ENCODE assay signal across 9 cellular contexts in genomic region chr14:20631821-20632389, GRCh38. TPM values are rescaled to one million over a fixed set of nuclear protein-coding genes. Genes with fewer than 3 reads are reported as not detected.
DNase-seq lines count a peak whose midpoint lies in the region; ATAC-seq and TF ChIP-seq lines count a peak whose summit lies in the region.
"Had no signal": no experiment of that assay in that cellular context is flagged by ENCODE, and none has a peak within 500 bp of the region (broad histone marks: within the 10 kb centered on the region; RNA-seq: fewer than 3 reads in every experiment).

No MANE protein-coding gene starts in this region.

- CTCF ChIA-PET in activated naive CD4-positive, alpha-beta T cell treated with anti-CD3 and anti-CD28 coated beads for 36 hours (lab: Charles Lee) = interaction anchor here (0.8 to 3.6 kb wide), 10 partner anchors 10 to 339 kb away, joined by 3 to 23 read pairs (median 5); no protein-coding TSS in a partner anchor
- CTCF ChIA-PET in OCI-LY7 (lab: Charles Lee; ENCODE audit: unreplicated experiment) = no interaction called here

- ATAC-seq in memory B cell (ENCODE audit: low read depth) = no peak

- H3K36me3 ChIP-seq in ectodermal cell (ENCODE audit: control insufficient read depth, insufficient read depth, low read length) (no peaks in the 10 kb centered on the region), tibial artery (no peaks in the 10 kb centered on the region), OCI-LY7 (ENCODE audit: insufficient read depth, low read length) (no peaks in the 10 kb centered on the region)

- no peaks in the 10 kb centered on the region for H4K20me1 ChIP-seq in OCI-LY7 (ENCODE audit: insufficient read depth, low read length)

- no peak overlapping the region for H3K4me2 ChIP-seq in OCI-LY7 (ENCODE audit: low read length)

- H3K9me3 ChIP-seq in ectodermal cell (ENCODE audit: control insufficient read depth, low read length) (no peaks in the 10 kb centered on the region), tibial artery (no peaks in the 10 kb centered on the region), OCI-LY7 (ENCODE audit: low read length) (no peaks in the 10 kb centered on the region)

- peaks cover 15% of the 10 kb centered on the region for H3K4me1 ChIP-seq in ectodermal cell (ENCODE audit: control insufficient read depth, insufficient read depth, low read length)
- peaks cover 0 to 38% (median 23%) of the 10 kb centered on the region in 4 donors for H3K4me1 ChIP-seq in tibial artery
- no peaks in the 10 kb centered on the region for H3K4me1 ChIP-seq in OCI-LY7 (ENCODE audit: insufficient read depth, low read length, poor library complexity, severe bottlenecking)

- H3K9me2 ChIP-seq in OCI-LY7 (ENCODE audit: insufficient read depth, low read length) = no peaks in the 10 kb centered on the region

- no peaks in the 10 kb centered on the region for H3K79me2 ChIP-seq in OCI-LY7 (ENCODE audit: insufficient read depth, low read depth, low read length)

- H3K27me3 Mint-ChIP-seq in activated naive CD4-positive, alpha-beta T cell treated with anti-CD3 and anti-CD28 coated beads for 36 hours (ENCODE audit: low read depth) = peaks cover 36% of the 10 kb centered on the region
- H3K27me3 Mint-ChIP-seq in memory B cell = peaks cover 26% of the 10 kb centered on the region

- no peak overlapping the region for H2AFZ ChIP-seq in OCI-LY7 (ENCODE audit: low read length)

- WGBS in ectodermal cell, 2 experiments = 0 to 1% methylated on average over 19 of the region's 19 CpGs

- peaks cover 44% of the 10 kb centered on the region for H3K4me1 Mint-ChIP-seq in activated naive CD4-positive, alpha-beta T cell treated with anti-CD3 and anti-CD28 coated beads for 36 hours (ENCODE audit: low read depth)
- H3K4me1 Mint-ChIP-seq in memory B cell = peaks cover 26% of the 10 kb centered on the region

- TF ChIP-seq CTCF in tibial artery (IDR thresholded peaks at IDR 0.05) (no peak), OCI-LY7 (conservative IDR thresholded peaks at IDR 0.05; ENCODE audit: low read length) (no peak)

- intact Hi-C loops in activated naive CD4-positive, alpha-beta T cell treated with anti-CD3 and anti-CD28 coated beads for 36 hours (cut with micrococcal nuclease) = loop anchor here (1.0 to 5.0 kb wide), 5 partner anchors 19 to 340 kb away; partner anchors contain the start of genes PIP4P1 and RNASE6
- intact Hi-C loops in tibial artery (cut with DNase I; ENCODE audit: low total_unique reads) = no loop called here
- intact Hi-C loops in OCI-LY7 (cut with micrococcal nuclease; ENCODE audit: unreplicated experiment) = no loop called here

- H3K4me3 ChIP-seq in ectodermal cell (ENCODE audit: insufficient read depth, low read depth, low read length) (peak overlapping the region; percentile 47), tibial artery (peak overlapping the region; percentile 20 to 48), OCI-LY7 (ENCODE audit: low read depth, low read length, poor library complexity, severe bottlenecking) (no peak overlapping the region)

- peaks cover 4% of the 10 kb centered on the region for H3K36me3 Mint-ChIP-seq in activated naive CD4-positive, alpha-beta T cell treated with anti-CD3 and anti-CD28 coated beads for 36 hours (ENCODE audit: low read depth)
- no peaks in the 10 kb centered on the region for H3K36me3 Mint-ChIP-seq in memory B cell

- H3K27ac ChIP-seq in ectodermal cell (ENCODE audit: insufficient read depth, low read depth, low read length, poor library complexity, severe bottlenecking) = no peak overlapping the region
- H3K27ac ChIP-seq in tibial artery = no peak overlapping the region
- no peak overlapping the region for H3K27ac ChIP-seq in OCI-LY7 (ENCODE audit: low read depth, low read length, poor library complexity, severe bottlenecking)

- peak; percentile 35 for DNase-seq in activated naive CD4-positive, alpha-beta T cell treated with anti-CD3 and anti-CD28 coated beads for 36 hours
- DNase-seq in activated naive CD4-positive, alpha-beta T cell (lab: John Stamatoyannopoulos, UW) = no peak
- peak; percentile 53 to 76 for DNase-seq in SHP77 (lab: John Stamatoyannopoulos, UW)
- DNase-seq in memory B cell (ENCODE audit: low spot score in 2 of 2) = no peak
- DNase-seq in tibial artery = peak in 1 of 2 donors; percentile 78
- DNase-seq in OCI-LY7 (ENCODE audit: low spot score) = no peak
- DNase-seq in NCI-H1048 (lab: John Stamatoyannopoulos, UW) = no peak

- peak overlapping the region; percentile 79 for H3K4me3 Mint-ChIP-seq in activated naive CD4-positive, alpha-beta T cell treated with anti-CD3 and anti-CD28 coated beads for 36 hours
- peak overlapping the region; percentile 56 for H3K4me3 Mint-ChIP-seq in memory B cell

- POLR2A ChIA-PET in OCI-LY7 (lab: Charles Lee) = interaction anchor here (0.6 kb wide), 1 partner anchor 184 kb away, joined by 4 read pairs; no protein-coding TSS in a partner anchor

- H3K27me3 ChIP-seq in ectodermal cell (ENCODE audit: control insufficient read depth, insufficient read depth, low read length, poor library complexity, severe bottlenecking) = peaks cover 70% of the 10 kb centered on the region
- no peaks in the 10 kb centered on the region for H3K27me3 ChIP-seq in tibial artery

- H3K27ac Mint-ChIP-seq in activated naive CD4-positive, alpha-beta T cell treated with anti-CD3 and anti-CD28 coated beads for 36 hours = peak overlapping the region; percentile 56
- H3K27ac Mint-ChIP-seq in memory B cell = peak overlapping the region; percentile 78

- no TSS peak for BruUV-seq in OCI-LY7 (replicated peaks; lab: Mats Ljungman, UMichigan)

- no peaks in the 10 kb centered on the region for H3K9me3 Mint-ChIP-seq in activated naive CD4-positive, alpha-beta T cell treated with anti-CD3 and anti-CD28 coated beads for 36 hours
- H3K9me3 Mint-ChIP-seq in memory B cell = peaks cover 1% of the 10 kb centered on the region

RNA-seq across cellular contexts. Expression of gene OR6S1, which starts 9.6 kb away (rescaled TPM):
- total RNA-seq in activated naive CD4-positive, alpha-beta T cell treated with anti-CD3 and anti-CD28 coated beads for 36 hours = not detected
- polyA plus RNA-seq in ectodermal cell (2013, experiment 1 of 4) = not detected
- not detected for polyA plus RNA-seq in ectodermal cell (2013, experiment 2 of 4)
- not detected for polyA plus RNA-seq in ectodermal cell (2013, experiment 3 of 4)
- not detected for polyA plus RNA-seq in ectodermal cell (2013, experiment 4 of 4)
- not detected in 2 replicates for total RNA-seq in OCI-LY7 (2014; rRNA removed; shearing (Covaris generic))
- total RNA-seq in OCI-LY7 (2022) = not detected in 2 replicates
- total RNA-seq: glomerular endothelial cell had no signal

RNA-seq across cellular contexts. Expression of gene RNASE12, which starts 40.7 kb away (rescaled TPM):
- not detected for total RNA-seq in activated naive CD4-positive, alpha-beta T cell treated with anti-CD3 and anti-CD28 coated beads for 36 hours
- polyA plus RNA-seq in ectodermal cell (2013, experiment 1 of 4) = not detected
- polyA plus RNA-seq in ectodermal cell (2013, experiment 2 of 4) = not detected
- not detected for polyA plus RNA-seq in ectodermal cell (2013, experiment 3 of 4)
- not detected for polyA plus RNA-seq in ectodermal cell (2013, experiment 4 of 4)
- total RNA-seq in OCI-LY7 (2014; rRNA removed; shearing (Covaris generic)) = not detected in 2 replicates
- total RNA-seq in OCI-LY7 (2022) = not detected in 2 replicates
- total RNA-seq: glomerular endothelial cell had no signal

RNA-seq across cellular contexts. Expression of gene RNASE11, which starts 44.1 kb away (rescaled TPM):
- total RNA-seq in activated naive CD4-positive, alpha-beta T cell treated with anti-CD3 and anti-CD28 coated beads for 36 hours = not detected
- not detected for polyA plus RNA-seq in ectodermal cell (2013, experiment 1 of 4)
- not detected for polyA plus RNA-seq in ectodermal cell (2013, experiment 2 of 4)
- not detected for polyA plus RNA-seq in ectodermal cell (2013, experiment 3 of 4)
- polyA plus RNA-seq in ectodermal cell (2013, experiment 4 of 4) = not detected
- total RNA-seq in OCI-LY7 (2014; rRNA removed; shearing (Covaris generic)) = not detected in 2 replicates
- total RNA-seq in OCI-LY7 (2022) = not detected in 2 replicates
- total RNA-seq: glomerular endothelial cell had no signal

RNA-seq across cellular contexts. Expression of gene RNASE4, which starts 52.5 kb away (rescaled TPM):
- under 1 TPM in 1 of 2 experiments, not detected in 1; 0.19 TPM for total RNA-seq in activated naive CD4-positive, alpha-beta T cell treated with anti-CD3 and anti-CD28 coated beads for 36 hours
- polyA plus RNA-seq in ectodermal cell (2013, experiment 1 of 4) = not detected
- 0.59 TPM for polyA plus RNA-seq in ectodermal cell (2013, experiment 2 of 4)
- polyA plus RNA-seq in ectodermal cell (2013, experiment 3 of 4) = 1.5 TPM
- 0.57 TPM for polyA plus RNA-seq in ectodermal cell (2013, experiment 4 of 4)
- not detected in 2 replicates for total RNA-seq in OCI-LY7 (2014; rRNA removed; shearing (Covaris generic))
- total RNA-seq in OCI-LY7 (2022) = not detected in 2 replicates

RNA-seq across cellular contexts. Expression of gene ANG, which starts 56.7 kb away (rescaled TPM):
- under 1 TPM; 0.27 to 0.38 TPM for total RNA-seq in activated naive CD4-positive, alpha-beta T cell treated with anti-CD3 and anti-CD28 coated beads for 36 hours
- polyA plus RNA-seq in ectodermal cell (2013, experiment 1 of 4) = 0.59 TPM
- 0.50 TPM for polyA plus RNA-seq in ectodermal cell (2013, experiment 2 of 4)
- polyA plus RNA-seq in ectodermal cell (2013, experiment 3 of 4) = 1.5 TPM
- polyA plus RNA-seq in ectodermal cell (2013, experiment 4 of 4) = 1.3 TPM
- not detected in 2 replicates for total RNA-seq in OCI-LY7 (2014; rRNA removed; shearing (Covaris generic))
- not detected in 2 replicates for total RNA-seq in OCI-LY7 (2022)

Comparison
In these comparisons a context has a peak if more than half of its experiments do, and no peak if none do; other contexts are left out.
1. DNase-seq: peak in activated naive CD4-positive, alpha-beta T cell treated with anti-CD3 and anti-CD28 coated beads for 36 hours (single experiment) and SHP77 (2 of 2); none in activated naive CD4-positive, alpha-beta T cell (0 of 4), memory B cell (0 of 2), OCI-LY7 (single experiment) and NCI-H1048 (single experiment).